11 cellular contexts compared by ENCODE assay signal in the genomic region with DNA sequence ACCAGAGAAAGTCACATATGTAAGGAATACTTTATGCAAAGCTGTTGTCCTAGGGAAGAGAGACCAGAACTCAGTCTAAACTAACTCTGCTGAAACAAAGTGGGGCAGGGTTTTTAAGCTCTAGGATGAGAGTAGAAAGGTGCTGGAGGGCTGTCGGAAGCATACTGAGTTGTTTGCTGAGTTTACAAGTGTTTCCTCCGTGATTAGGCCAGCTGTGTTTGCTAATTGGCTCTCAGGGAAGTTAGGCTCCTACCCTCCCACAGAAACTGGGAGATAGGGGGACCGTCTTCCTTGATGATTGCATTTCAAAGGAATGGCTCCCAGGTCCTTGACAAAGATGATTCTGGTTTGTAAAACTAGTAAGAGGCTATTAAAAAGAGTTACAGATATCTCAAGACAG. TPM values are rescaled to one million over a fixed set of nuclear protein-coding genes. Genes with fewer than 3 reads are reported as not detected.
DNase-seq lines count a peak whose midpoint lies in the region; ATAC-seq and TF ChIP-seq lines count a peak whose summit lies in the region.
"Had no signal": no experiment of that assay in that cellular context is flagged by ENCODE, and none has a peak within 500 bp of the region (broad histone marks: within the 10 kb centered on the region; RNA-seq: fewer than 3 reads in every experiment).

No MANE protein-coding gene starts in this region.

- H3K36me3 Mint-ChIP-seq in naive thymus-derived CD8-positive, alpha-beta T cell = no peaks in the 10 kb centered on the region

- TF ChIP-seq CTCF in DOHH2 (IDR thresholded peaks at IDR 0.05; ENCODE audit: low read depth, low read length, poor library complexity, severe bottlenecking) (no peak), KMS-11 (conservative IDR thresholded peaks at IDR 0.05; ENCODE audit: low read depth, low read length) (no peak), breast epithelium (IDR thresholded peaks at IDR 0.05) (no peak), ascending aorta (IDR thresholded peaks at IDR 0.05) (no peak)

- peak overlapping the region; percentile 59 to 95 (median 78) for H3K4me3 Mint-ChIP-seq in naive thymus-derived CD8-positive, alpha-beta T cell

- peaks cover 0 to 1% (median 0%) of the 10 kb centered on the region in 9 donors for H3K9me3 Mint-ChIP-seq in naive thymus-derived CD8-positive, alpha-beta T cell
- H3K9me3 Mint-ChIP-seq: activated naive CD4-positive, alpha-beta T cell treated with anti-CD3 and anti-CD28 coated beads, Interleukin-2, amount 50 U/mL, for 72 hours; stimulated activated naive CD8-positive, alpha-beta T cell treated with anti-CD3 and anti-CD28 coated beads, Interleukin-15, amount 100 ng/mL, for 72 hours had no signal

- peak overlapping the region; percentile 86 for H3K4me3 ChIP-seq in DOHH2 (ENCODE audit: low read length)
- H3K4me3 ChIP-seq in KMS-11 (IDR thresholded peaks at IDR 0.05; ENCODE audit: insufficient read depth, low read depth, low read length) = no peak overlapping the region
- H3K4me3 ChIP-seq in breast epithelium = peak overlapping the region in 2 of 3 donors; percentile 76 to 87
- peak overlapping the region in 1 of 2 donors; percentile 79 for H3K4me3 ChIP-seq in ascending aorta

- H3K27me3 ChIP-seq in DOHH2 (ENCODE audit: control insufficient read depth, low read length) (no peaks in the 10 kb centered on the region), KMS-11 (ENCODE audit: insufficient read depth, low read depth) (no peaks in the 10 kb centered on the region), breast epithelium (no peaks in the 10 kb centered on the region), ascending aorta (no peaks in the 10 kb centered on the region)

- H3K27ac Mint-ChIP-seq in naive thymus-derived CD8-positive, alpha-beta T cell = peak overlapping the region in 1 of 10 donors; percentile 10
- H3K27ac Mint-ChIP-seq: activated naive CD4-positive, alpha-beta T cell treated with anti-CD3 and anti-CD28 coated beads, Interleukin-2, amount 50 U/mL, for 72 hours had no signal

- H3K9ac ChIP-seq in KMS-11 = peak overlapping the region; percentile 68; the same call in 1 of the 2 replicates

- no peaks in the 10 kb centered on the region for H4K20me1 ChIP-seq in DOHH2 (ENCODE audit: control insufficient read depth, insufficient read depth, low read depth, low read length)
- H4K20me1 ChIP-seq in KMS-11 (ENCODE audit: insufficient read depth) = no peaks in the 10 kb centered on the region

- ATAC-seq in naive thymus-derived CD8-positive, alpha-beta T cell = no peak

- H3K79me2 ChIP-seq in DOHH2 (ENCODE audit: control insufficient read depth, low read length) (peaks cover 36% of the 10 kb centered on the region), KMS-11 (ENCODE audit: insufficient read depth, low read depth) (no peaks in the 10 kb centered on the region)

- H3K4me1 ChIP-seq in DOHH2 (ENCODE audit: control insufficient read depth, low read length) (peaks cover 28% of the 10 kb centered on the region), KMS-11 (ENCODE audit: low read depth, poor library complexity, severe bottlenecking) (peaks cover 18% of the 10 kb centered on the region), breast epithelium (no peaks in the 10 kb centered on the region), ascending aorta (peaks cover 0 to 4% of the 10 kb centered on the region in 2 donors)

- H3K4me2 ChIP-seq in DOHH2 (ENCODE audit: low read length) = peak overlapping the region; percentile 98
- peak overlapping the region; percentile 66 for H3K4me2 ChIP-seq in KMS-11

- peaks cover 7% of the 10 kb centered on the region; the same call in 1 of the 2 replicates for H3F3A ChIP-seq in DOHH2 (ENCODE audit: control insufficient read depth, insufficient read depth)

- peak overlapping the region; percentile 90 for H2AFZ ChIP-seq in KMS-11 (ENCODE audit: low read depth)

- H3K27me3 Mint-ChIP-seq in naive thymus-derived CD8-positive, alpha-beta T cell = peaks cover 16 to 48% (median 36%) of the 10 kb centered on the region in 5 donors

- H3K9me3 ChIP-seq in DOHH2 (ENCODE audit: control insufficient read depth, insufficient read depth, low read length) (no peaks in the 10 kb centered on the region), breast epithelium (no peaks in the 10 kb centered on the region), ascending aorta (no peaks in the 10 kb centered on the region)
- H3K9me3 ChIP-seq: mucosa of descending colon had no signal

- intact Hi-C loops in breast epithelium (cut with DNase I; ENCODE audit: low total_unique reads) = loop anchor here (5.0 kb wide), 1 partner anchor 450 kb away; no protein-coding TSS in a partner anchor
- intact Hi-C loops in ascending aorta (cut with DNase I) = no loop called here

- no peaks in the 10 kb centered on the region for H3K9me2 ChIP-seq in DOHH2 (replicated peaks; ENCODE audit: control insufficient read depth, low read length)

- DNase-seq in breast epithelium (ENCODE audit: low spot score in 2 of 2) (no peak), NCI-H187 (lab: John Stamatoyannopoulos, UW) (no peak), H4 (ENCODE audit: low spot score) (no peak), NCI-H1436 treated with DMSO at 0.1 percent for 48 hours (lab: John Stamatoyannopoulos, UW) (no peak), ascending aorta (ENCODE audit: low spot score in 2 of 2) (no peak)
- DNase-seq in naive thymus-derived CD8-positive, alpha-beta T cell = no peak
- DNase-seq: stimulated activated naive CD8-positive, alpha-beta T cell treated with anti-CD3 and anti-CD28 coated beads, Interleukin-15, amount 100 ng/mL, for 72 hours had no signal

- TF ChIP-seq POLR2A in breast epithelium (IDR thresholded peaks at IDR 0.05) = no peak

- peaks cover 13 to 27% (median 25%) of the 10 kb centered on the region in 4 donors for H3K4me1 Mint-ChIP-seq in naive thymus-derived CD8-positive, alpha-beta T cell

- POLR2A ChIA-PET in naive thymus-derived CD8-positive, alpha-beta T cell (lab: Charles Lee) = no interaction called here

- peaks cover 19% of the 10 kb centered on the region for H3K36me3 ChIP-seq in DOHH2 (ENCODE audit: control insufficient read depth, low read length)
- no peaks in the 10 kb centered on the region for H3K36me3 ChIP-seq in KMS-11 (ENCODE audit: insufficient read depth)
- H3K36me3 ChIP-seq in breast epithelium = no peaks in the 10 kb centered on the region
- H3K36me3 ChIP-seq in ascending aorta = no peaks in the 10 kb centered on the region

- H3K27ac ChIP-seq in DOHH2 (ENCODE audit: low read depth, low read length) (peak overlapping the region; percentile 80), KMS-11 (no peak overlapping the region), breast epithelium (peak overlapping the region; percentile 13 to 22), ascending aorta (no peak overlapping the region)

RNA-seq across cellular contexts. Expression of gene CRYM, which starts 24.4 kb away (rescaled TPM):
- total RNA-seq in breast epithelium (1 to 10 TPM in 2 of 3 donors, under 1 TPM in 1; 0.98 to 5.0 (median 2.6) TPM), ascending aorta (not detected)
- not detected for total RNA-seq in naive thymus-derived CD8-positive, alpha-beta T cell
- not detected for polyA plus RNA-seq in naive thymus-derived CD8-positive, alpha-beta T cell
- 0.29 and 3.1 TPM in 2 replicates for total RNA-seq in H4 (2014; rRNA removed; shearing (Covaris generic))
- total RNA-seq: activated naive CD4-positive, alpha-beta T cell treated with anti-CD3 and anti-CD28 coated beads, Interleukin-2, amount 50 U/mL, for 72 hours had no signal

Comparison
In these comparisons a context has a peak if more than half of its experiments do, and no peak if none do; other contexts are left out.
1. H3K27ac ChIP-seq: peak in DOHH2 (single experiment) and breast epithelium (2 of 2); none in KMS-11 (single experiment) and ascending aorta (0 of 2).